15 cellular contexts compared by ENCODE assay signal in genomic region chr6:91575032-91575431, GRCh38.
A peak's percentile ranks its signal among the peaks of the same experiment; 100 is the strongest.
DNase-seq lines count a peak whose midpoint lies in the region; ATAC-seq and TF ChIP-seq lines count a peak whose summit lies in the region.
"Had no signal": no experiment of that assay in that cellular context is flagged by ENCODE, and none has a peak within 500 bp of the region (broad histone marks: within the 10 kb centered on the region; RNA-seq: fewer than 3 reads in every experiment).

No MANE protein-coding gene starts in this region.

- no peaks in the 10 kb centered on the region for H3K27me3 Mint-ChIP-seq in osteocyte (ENCODE audit: unreplicated experiment)
- H3K27me3 Mint-ChIP-seq in activated CD4-positive, alpha-beta T cell treated with anti-CD3 and anti-CD28 coated beads, Interleukin-2, amount 10 ng/mL, durations not matched to agents 7 days and 5 days, result no peaks in the 10 kb centered on the region
- H3K27me3 Mint-ChIP-seq: T-helper 17 cell had no signal

- H3K9me3 Mint-ChIP-seq in osteocyte (ENCODE audit: unreplicated experiment), result no peaks in the 10 kb centered on the region
- no peaks in the 10 kb centered on the region for H3K9me3 Mint-ChIP-seq in activated CD4-positive, alpha-beta T cell treated with anti-CD3 and anti-CD28 coated beads, Interleukin-2, amount 10 ng/mL, durations not matched to agents 7 days and 5 days

- H3K4me3 Mint-ChIP-seq in osteocyte (ENCODE audit: unreplicated experiment), result no peak overlapping the region
- H3K4me3 Mint-ChIP-seq in activated CD4-positive, alpha-beta T cell treated with anti-CD3 and anti-CD28 coated beads, Interleukin-2, amount 10 ng/mL, durations not matched to agents 7 days and 5 days, result no peak overlapping the region
- H3K4me3 Mint-ChIP-seq: T-helper 17 cell had no signal

- TF ChIP-seq CTCF in osteocyte (IDR thresholded peaks at IDR 0.05), result peak; percentile 22

- ATAC-seq in GM19372 (IDR thresholded peaks at IDR 0.05; ENCODE audit: low read depth, unreplicated experiment) (peak; percentile 68), HG02840 (IDR thresholded peaks at IDR 0.05; ENCODE audit: low FRiP score, unreplicated experiment) (peak; percentile 83), HG03460 (IDR thresholded peaks at IDR 0.05; ENCODE audit: unreplicated experiment) (peak; percentile 87), HG03442 (IDR thresholded peaks at IDR 0.05; ENCODE audit: unreplicated experiment) (no peak)
- ATAC-seq: Panc1, T-helper 17 cell had no signal

- CTCF ChIA-PET in activated CD4-positive, alpha-beta T cell treated with anti-CD3 and anti-CD28 coated beads, Interleukin-2, amount 10 ng/mL, durations not matched to agents 7 days and 5 days (lab: Charles Lee), result no interaction called here

- POLR2A ChIA-PET in activated CD4-positive, alpha-beta T cell treated with anti-CD3 and anti-CD28 coated beads, Interleukin-2, amount 10 ng/mL, durations not matched to agents 7 days and 5 days (lab: Charles Lee), result no interaction called here

- no peaks in the 10 kb centered on the region for H3K36me3 Mint-ChIP-seq in osteocyte (ENCODE audit: unreplicated experiment)
- no peaks in the 10 kb centered on the region for H3K36me3 Mint-ChIP-seq in activated CD4-positive, alpha-beta T cell treated with anti-CD3 and anti-CD28 coated beads, Interleukin-2, amount 10 ng/mL, durations not matched to agents 7 days and 5 days (ENCODE audit: low read depth)

- no peak overlapping the region for H3K27ac Mint-ChIP-seq in osteocyte (ENCODE audit: unreplicated experiment)
- H3K27ac Mint-ChIP-seq in activated CD4-positive, alpha-beta T cell treated with anti-CD3 and anti-CD28 coated beads, Interleukin-2, amount 10 ng/mL, durations not matched to agents 7 days and 5 days, result no peak overlapping the region
- H3K27ac Mint-ChIP-seq: T-helper 17 cell had no signal

- DNase-seq in osteocyte (ENCODE audit: extremely low spot score, unreplicated experiment), result no peak
- DNase-seq in activated T-cell treated with anti-CD3 and anti-CD28 coated beads for 4 hours, result no peak
- DNase-seq in activated CD4-positive, alpha-beta T cell treated with anti-CD3 and anti-CD28 coated beads, Interleukin-2, amount 10 ng/mL, durations not matched to agents 7 days and 5 days, result no peak
- DNase-seq in epidermal melanocyte (ENCODE audit: insufficient read length, low spot score), result no peak
- DNase-seq: activated naive CD4-positive, alpha-beta T cell; NCI-H1105; NCI-H446; occipital lobe; T-helper 17 cell; transverse colon had no signal

- peaks cover 8% of the 10 kb centered on the region for H3K4me1 Mint-ChIP-seq in osteocyte (ENCODE audit: unreplicated experiment)
- H3K4me1 Mint-ChIP-seq in activated CD4-positive, alpha-beta T cell treated with anti-CD3 and anti-CD28 coated beads, Interleukin-2, amount 10 ng/mL, durations not matched to agents 7 days and 5 days, result no peaks in the 10 kb centered on the region
- H3K4me1 Mint-ChIP-seq: T-helper 17 cell had no signal
